29 cellular contexts compared by ENCODE assay signal in the genomic region with DNA sequence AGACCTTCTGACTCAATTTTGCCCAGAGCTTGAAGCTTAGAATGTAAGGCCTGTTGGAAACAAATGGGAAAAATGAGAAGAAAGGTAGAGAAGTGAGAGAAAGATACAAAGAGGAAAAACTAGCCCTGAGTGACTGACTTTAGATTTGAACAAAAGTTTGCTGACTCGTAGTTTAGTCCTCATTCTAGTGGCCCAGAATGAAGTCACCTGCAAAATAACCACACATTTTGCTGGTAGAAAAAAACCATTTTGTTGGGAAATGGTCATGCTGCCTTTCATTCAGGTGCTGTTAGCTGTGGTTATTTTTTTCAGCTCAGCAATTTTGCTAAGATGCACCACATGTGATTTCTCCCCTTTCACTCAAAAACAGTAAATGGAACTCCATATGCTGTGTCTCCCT.
"Had no signal": no experiment of that assay in that cellular context is flagged by ENCODE, and none has a peak within 500 bp of the region (broad histone marks: within the 10 kb centered on the region; RNA-seq: fewer than 3 reads in every experiment).

No MANE protein-coding gene starts in this region.

- ATAC-seq: activated naive CD4-positive, alpha-beta T cell treated with anti-CD3 and anti-CD28 coated beads, Interleukin-2, amount 50 U/mL, for 72 hours; activated T-cell treated with anti-CD3 and anti-CD28 coated beads, Interleukin-2, amount 50 U/mL, for 72 hours; WTC11 had no signal

- H3K36me3 ChIP-seq: breast epithelium, colonic mucosa had no signal

- H3K4me3 ChIP-seq: ascending aorta, breast epithelium, cardiac muscle cell, colonic mucosa, esophagus squamous epithelium had no signal

- H3K27me3 ChIP-seq: ascending aorta, breast epithelium, cardiac muscle cell, colonic mucosa, esophagus squamous epithelium had no signal

- DNase-seq: activated CD4-positive, alpha-beta memory T cell treated with anti-CD3 and anti-CD28 coated beads, Interleukin-2, amount 10 ng/mL, durations not matched to agents 7 days and 5 days; activated CD4-positive, alpha-beta T cell treated with anti-CD3 and anti-CD28 coated beads for 1 hour; activated CD4-positive, alpha-beta T cell treated with anti-CD3 and anti-CD28 coated beads for 4 hours; activated CD4-positive, alpha-beta T cell treated with anti-CD3 and anti-CD28 coated beads, Interleukin-2, amount 10 ng/mL, durations not matched to agents 7 days and 5 days; activated CD4-positive, alpha-beta T cell treated with anti-CD3 and anti-CD28 coated beads, Interleukin-2, amount 50 U/mL, for 4 hours; activated CD8-positive, alpha-beta memory T cell treated with anti-CD3 and anti-CD28 coated beads, Interleukin-2, amount 50 U/mL, for 48 hours; activated gamma-delta T cell; activated naive CD4-positive, alpha-beta T cell; activated naive CD4-positive, alpha-beta T cell treated with anti-CD3 and anti-CD28 coated beads, Interleukin-2, amount 10 ng/mL, durations not matched to agents 7 days and 5 days; activated naive CD8-positive, alpha-beta T cell treated with anti-CD3 and anti-CD28 coated beads, Interleukin-2, amount 10 ng/mL, durations not matched to agents 7 days and 5 days; activated T-cell treated with anti-CD3 and anti-CD28 coated beads for 4 hours; activated T-cell treated with anti-CD3 and anti-CD28 coated beads, Interleukin-2, amount 50 U/mL, for 24 hours; activated T-cell treated with anti-CD3 and anti-CD28 coated beads, Interleukin-2, amount 50 U/mL, for 72 hours; central memory CD4-positive, alpha-beta T cell; cerebellar nuclear complex; colonic mucosa; effector CD8-positive, alpha-beta T cell; esophagus squamous epithelium; foreskin melanocyte; head of caudate nucleus; T-helper 2 cell had no signal

- FAIRE-seq: endometrium, endothelial cell of umbilical vein had no signal

- H3K9me3 ChIP-seq: ascending aorta, breast epithelium, colonic mucosa, esophagus squamous epithelium had no signal

- H3K4me1 ChIP-seq: ascending aorta, breast epithelium, colonic mucosa, esophagus squamous epithelium had no signal

- H3K27ac ChIP-seq: ascending aorta, breast epithelium, cardiac muscle cell, colonic mucosa, epithelial cell of prostate, esophagus squamous epithelium had no signal
